Comparison of ENCODE assay signal across 21 cellular contexts in genomic region chr19:7442423-7442822, GRCh38. TPM values are rescaled to one million over a fixed set of nuclear protein-coding genes. Genes with fewer than 3 reads are reported as not detected.
DNase-seq lines count a peak whose midpoint lies in the region; ATAC-seq and TF ChIP-seq lines count a peak whose summit lies in the region.
"Had no signal": no experiment of that assay in that cellular context is flagged by ENCODE, and none has a peak within 500 bp of the region (broad histone marks: within the 10 kb centered on the region; RNA-seq: fewer than 3 reads in every experiment).

No MANE protein-coding gene starts in this region.

- no peaks in the 10 kb centered on the region for H3K36me3 Mint-ChIP-seq in activated naive CD8-positive, alpha-beta T cell
- H3K36me3 Mint-ChIP-seq in activated naive CD8-positive, alpha-beta T cell treated with anti-CD3 and anti-CD28 coated beads for 36 hours = peaks cover 4% of the 10 kb centered on the region
- H3K36me3 Mint-ChIP-seq in activated T-helper 17 cell treated with anti-CD3 and anti-CD28 coated beads, Interleukin-2, amount 50 U/mL, for 72 hours (ENCODE audit: low read depth) = peaks cover 93% of the 10 kb centered on the region

- intact Hi-C loops in left ventricle myocardium inferior (cut with micrococcal nuclease) = no loop called here
- intact Hi-C loops in left colon (cut with DNase I, micrococcal nuclease) = no loop called here

- H3K27me3 Mint-ChIP-seq in activated naive CD8-positive, alpha-beta T cell = no peaks in the 10 kb centered on the region
- no peaks in the 10 kb centered on the region for H3K27me3 Mint-ChIP-seq in activated naive CD8-positive, alpha-beta T cell treated with anti-CD3 and anti-CD28 coated beads for 36 hours
- no peaks in the 10 kb centered on the region for H3K27me3 Mint-ChIP-seq in activated T-helper 17 cell treated with anti-CD3 and anti-CD28 coated beads, Interleukin-2, amount 50 U/mL, for 72 hours
- H3K27me3 Mint-ChIP-seq: brain; naive thymus-derived CD4-positive, alpha-beta T cell had no signal

- no peak for DNase-seq in activated naive CD8-positive, alpha-beta T cell treated with anti-CD3 and anti-CD28 coated beads for 36 hours
- DNase-seq in left ventricle myocardium inferior = peak; percentile 38
- DNase-seq in superior temporal gyrus (ENCODE audit: extremely low spot score) = peak; percentile 55
- DNase-seq in DMS79 (lab: John Stamatoyannopoulos, UW) = no peak
- no peak for DNase-seq in stimulated activated CD8-positive, alpha-beta memory T cell treated with anti-CD3 and anti-CD28 coated beads, Interleukin-4, amount 100 ng/mL, for 48 hours
- no peak for DNase-seq in left colon
- DNase-seq: activated gamma-delta T cell; effector CD8-positive, alpha-beta T cell; GF-D8; GM23248; left lung; naive thymus-derived CD4-positive, alpha-beta T cell; NCI-H1092 treated with DMSO at 0.1 percent for 48 hours; SHP77; stimulated activated CD4-positive, alpha-beta T cell treated with anti-CD3 and anti-CD28 coated beads, Interleukin-15, amount 100 ng/mL, for 24 hours had no signal

- peaks cover 6% of the 10 kb centered on the region for H3K4me1 ChIP-seq in left ventricle myocardium inferior
- H3K4me1 ChIP-seq: left lung had no signal

- no peak for TF ChIP-seq CTCF in left ventricle myocardium inferior (IDR thresholded peaks at IDR 0.05; ENCODE audit: borderline replicate concordance)

- no peak overlapping the region for H3K4me3 Mint-ChIP-seq in activated naive CD8-positive, alpha-beta T cell
- no peak overlapping the region for H3K4me3 Mint-ChIP-seq in activated naive CD8-positive, alpha-beta T cell treated with anti-CD3 and anti-CD28 coated beads for 36 hours
- H3K4me3 Mint-ChIP-seq in activated T-helper 17 cell treated with anti-CD3 and anti-CD28 coated beads, Interleukin-2, amount 50 U/mL, for 72 hours = no peak overlapping the region
- H3K4me3 Mint-ChIP-seq: brain; naive thymus-derived CD4-positive, alpha-beta T cell; T-helper 1 cell treated with Interleukin-12 subunit alpha and Interleukin-12 subunit beta and Interleukin-4 antibody, amounts not matched to agents 30 μg/mL and 1 μg/mL, for 36 hours; WTC11 had no signal

- H3K27me3 ChIP-seq in left ventricle myocardium inferior (ENCODE audit: low read depth) = no peaks in the 10 kb centered on the region
- H3K27me3 ChIP-seq: left lung had no signal

- H3K9me3 ChIP-seq in left ventricle myocardium inferior (replicated peaks) = no peaks in the 10 kb centered on the region
- H3K9me3 ChIP-seq: left lung had no signal

- H3K27ac Mint-ChIP-seq in activated naive CD8-positive, alpha-beta T cell = peak overlapping the region; percentile 73
- H3K27ac Mint-ChIP-seq in activated naive CD8-positive, alpha-beta T cell treated with anti-CD3 and anti-CD28 coated beads for 36 hours = no peak overlapping the region
- H3K27ac Mint-ChIP-seq in activated T-helper 17 cell treated with anti-CD3 and anti-CD28 coated beads, Interleukin-2, amount 50 U/mL, for 72 hours = peak overlapping the region; percentile 75
- H3K27ac Mint-ChIP-seq: T-helper 1 cell treated with Interleukin-12 subunit alpha and Interleukin-12 subunit beta and Interleukin-4 antibody, amounts not matched to agents 30 μg/mL and 1 μg/mL, for 36 hours; WTC11 had no signal

- H3K27ac ChIP-seq in left ventricle myocardium inferior (replicated peaks) = no peak overlapping the region
- H3K27ac ChIP-seq: GM23248, KMS-11, left lung had no signal

- H3K9me3 Mint-ChIP-seq in activated naive CD8-positive, alpha-beta T cell (ENCODE audit: low read depth) = no peaks in the 10 kb centered on the region
- no peaks in the 10 kb centered on the region for H3K9me3 Mint-ChIP-seq in activated naive CD8-positive, alpha-beta T cell treated with anti-CD3 and anti-CD28 coated beads for 36 hours
- no peaks in the 10 kb centered on the region for H3K9me3 Mint-ChIP-seq in activated T-helper 17 cell treated with anti-CD3 and anti-CD28 coated beads, Interleukin-2, amount 50 U/mL, for 72 hours
- H3K9me3 Mint-ChIP-seq: T-helper 1 cell treated with Interleukin-12 subunit alpha and Interleukin-12 subunit beta and Interleukin-4 antibody, amounts not matched to agents 30 μg/mL and 1 μg/mL, for 36 hours; WTC11 had no signal

- no peak for ATAC-seq in activated T-helper 17 cell treated with anti-CD3 and anti-CD28 coated beads, Interleukin-2, amount 50 U/mL, for 72 hours (replicated peaks)
- ATAC-seq in left colon = no peak
- ATAC-seq: left lung; naive thymus-derived CD4-positive, alpha-beta T cell; WTC11 had no signal

- H3K4me3 ChIP-seq in left ventricle myocardium inferior = no peak overlapping the region
- H3K4me3 ChIP-seq: GM23248, left lung had no signal

- no peaks in the 10 kb centered on the region for H3K4me1 Mint-ChIP-seq in activated naive CD8-positive, alpha-beta T cell (ENCODE audit: low read depth)
- H3K4me1 Mint-ChIP-seq in activated naive CD8-positive, alpha-beta T cell treated with anti-CD3 and anti-CD28 coated beads for 36 hours = no peaks in the 10 kb centered on the region
- H3K4me1 Mint-ChIP-seq in activated T-helper 17 cell treated with anti-CD3 and anti-CD28 coated beads, Interleukin-2, amount 50 U/mL, for 72 hours = no peaks in the 10 kb centered on the region
- H3K4me1 Mint-ChIP-seq: brain; naive thymus-derived CD4-positive, alpha-beta T cell; WTC11 had no signal

- peaks cover 74% of the 10 kb centered on the region for H3K36me3 ChIP-seq in left ventricle myocardium inferior

RNA-seq across cellular contexts. Expression of gene PEX11G, which starts 46.4 kb away (rescaled TPM):
- total RNA-seq in activated naive CD8-positive, alpha-beta T cell treated with anti-CD3 and anti-CD28 coated beads for 36 hours = 1 to 10 TPM in 1 of 2 experiments, under 1 TPM in 1; 0.82 to 1.5 TPM
- total RNA-seq in activated T-helper 17 cell treated with anti-CD3 and anti-CD28 coated beads, Interleukin-2, amount 50 U/mL, for 72 hours = under 1 TPM in 1 of 2 donors, not detected in 1; 0.66 TPM
- 1.2 TPM for total RNA-seq in left ventricle myocardium inferior
- total RNA-seq in left colon = 10 to 100 TPM in 1 of 2 donors, 1 to 10 TPM in 1; 9.0 to 10.8 TPM

Comparison
In these comparisons a context has a peak if more than half of its experiments do, and no peak if none do; other contexts are left out.
1. DNase-seq: peak in left ventricle myocardium inferior (single experiment) and superior temporal gyrus (single experiment); none in activated naive CD8-positive, alpha-beta T cell treated with anti-CD3 and anti-CD28 coated beads for 36 hours (single experiment), DMS79 (single experiment), stimulated activated CD8-positive, alpha-beta memory T cell treated with anti-CD3 and anti-CD28 coated beads, Interleukin-4, amount 100 ng/mL, for 48 hours (single experiment) and left colon (0 of 2).